Comparison of ENCODE assay signal across 23 cellular contexts in the genomic region with DNA sequence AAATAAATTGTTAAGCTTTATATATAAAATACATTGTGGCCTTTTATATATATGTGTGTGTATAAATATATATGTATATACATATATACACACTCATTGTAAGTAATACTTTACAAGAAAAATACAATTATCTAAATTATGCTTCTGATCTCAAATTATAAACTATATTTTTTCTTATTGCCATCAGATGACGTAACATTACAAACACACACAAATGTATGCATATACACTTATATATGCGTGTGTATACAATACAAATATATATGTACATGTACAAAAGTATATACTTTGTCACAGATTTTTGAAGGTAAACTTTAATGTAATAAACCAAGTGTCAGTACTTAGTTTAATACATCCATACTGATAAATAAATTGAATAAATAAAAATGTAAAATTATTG.
"Had no signal": no experiment of that assay in that cellular context is flagged by ENCODE, and none has a peak within 500 bp of the region (broad histone marks: within the 10 kb centered on the region; RNA-seq: fewer than 3 reads in every experiment).

No MANE protein-coding gene starts in this region.

- DNase-seq: dermis blood vessel endothelial cell; dorsolateral prefrontal cortex; effector CD4-positive, alpha-beta T cell; effector memory CD4-positive, alpha-beta T cell; foreskin keratinocyte; heart left ventricle; hypothalamus; immature natural killer cell; islet precursor cell; left cardiac atrium; left lung; left ventricle myocardium superior; mammary epithelial cell; mesendoderm; midbrain had no signal

- H3K79me2 ChIP-seq: hepatocyte had no signal

- H3K4me2 ChIP-seq: hepatocyte had no signal

- FAIRE-seq: colon, endothelial cell of umbilical vein, frontal cortex had no signal

- H3K27me3 ChIP-seq: esophagus muscularis mucosa, foreskin keratinocyte, gastroesophageal sphincter, heart left ventricle, hepatocyte, left lung had no signal

- H2AFZ ChIP-seq: hepatocyte had no signal

- H3K36me3 ChIP-seq: esophagus muscularis mucosa, gastroesophageal sphincter, heart left ventricle, left lung had no signal

- H3K27ac ChIP-seq: coronary artery, dorsolateral prefrontal cortex, esophagus muscularis mucosa, foreskin keratinocyte, gastroesophageal sphincter, heart left ventricle, hepatocyte, left lung had no signal

- ATAC-seq: foreskin keratinocyte, gastroesophageal sphincter, heart left ventricle, left cardiac atrium, left lung, left ventricle myocardium superior had no signal

- H3K4me1 ChIP-seq: foreskin keratinocyte, gastroesophageal sphincter, heart left ventricle, left lung had no signal

- H3K4me3 ChIP-seq: coronary artery, dorsolateral prefrontal cortex, esophagus muscularis mucosa, gastroesophageal sphincter, heart left ventricle, hepatocyte, left lung, lung had no signal
